ENCODE assay signal across 9 cellular contexts in the genomic region with DNA sequence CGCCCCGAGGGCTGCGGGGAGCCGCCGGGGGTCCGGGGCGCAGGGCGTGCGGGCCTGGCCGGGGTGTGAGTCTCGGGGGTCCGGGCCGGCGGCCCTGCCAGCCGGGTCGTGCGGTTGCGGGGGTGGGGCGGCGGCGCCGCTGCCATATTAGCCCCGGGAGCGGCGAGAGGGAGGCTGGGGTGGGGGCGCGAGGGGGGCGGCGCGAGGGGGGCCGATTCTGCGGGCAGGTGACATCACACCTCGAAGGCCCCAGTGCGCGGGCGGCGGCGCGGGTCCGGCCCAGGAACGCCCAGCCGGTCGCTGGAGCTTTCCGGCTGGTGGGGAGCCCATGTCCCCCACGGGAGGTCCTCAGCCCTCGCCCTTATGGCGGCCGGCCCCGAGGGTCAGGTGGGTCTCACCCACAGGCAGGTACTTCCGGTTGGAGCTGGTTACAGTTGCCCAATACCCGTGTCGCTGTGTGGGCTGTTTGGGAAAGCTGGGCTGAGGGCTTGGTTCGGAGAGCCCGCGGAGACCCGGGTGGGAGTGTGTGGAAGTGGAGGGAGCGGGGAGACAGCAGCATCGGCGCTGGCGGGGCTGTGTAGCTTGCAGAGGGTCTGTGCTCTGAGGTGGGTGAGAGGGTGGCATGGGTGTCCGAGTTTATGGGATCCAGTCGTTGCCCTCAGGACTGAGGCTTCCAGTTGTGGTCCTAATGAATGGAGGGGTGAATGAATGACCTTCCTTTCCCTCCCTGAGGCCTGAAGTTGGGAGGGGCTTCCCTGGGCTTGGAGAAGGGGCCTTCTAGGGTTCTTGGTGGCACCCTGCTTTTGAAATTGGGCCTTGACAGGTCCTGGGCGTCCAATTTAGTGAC. TPM values are rescaled to one million over a fixed set of nuclear protein-coding genes. Genes with fewer than 3 reads are reported as not detected.
A peak's percentile ranks its signal among the peaks of the same experiment; 100 is the strongest.
DNase-seq lines count a peak whose midpoint lies in the region; ATAC-seq, FAIRE-seq and TF ChIP-seq lines count a peak whose summit lies in the region.
"Had no signal": no experiment of that assay in that cellular context is flagged by ENCODE, and none has a peak within 500 bp of the region (broad histone marks: within the 10 kb centered on the region; RNA-seq: fewer than 3 reads in every experiment).

No MANE protein-coding gene starts in this region.

- SMC1A ChIA-PET in GM12878 (lab: Charles Lee; ENCODE audit: uncharacterized antibody, unreplicated experiment) = no interaction called here

- no peak for TF ChIP-seq CTCF in CD8-positive, alpha-beta T cell (IDR thresholded peaks at IDR 0.05)
- TF ChIP-seq CTCF in NB4 (IDR thresholded peaks at IDR 0.05; ENCODE audit: low read depth, low read length) = no peak
- TF ChIP-seq CTCF in GM12878 (IDR thresholded peaks at IDR 0.05 in 2 of 3, conservative IDR thresholded peaks at IDR 0.05 in 1 of 3; ENCODE audit: control insufficient read depth in 2 of 3, extremely low read depth in 1 of 3, insufficient read depth in 1 of 3, low read depth in 3 of 3, low read length in 3 of 3) = no peak
- TF ChIP-seq CTCF in liver (IDR thresholded peaks at IDR 0.05; ENCODE audit: low read depth, low read length, missing input control) = no peak

- FAIRE-seq in GM12878 (lab: Jason Lieb, UNC) = no peak

- H3K27ac Mint-ChIP-seq in CD8-positive, alpha-beta T cell = peak overlapping the region; percentile 95

- peak overlapping the region; percentile 64 for H3K4me2 ChIP-seq in GM12878 (ENCODE audit: control insufficient read depth, insufficient read depth)

- in situ Hi-C loops in GM12878 (cut with MboI) = no loop called here

- RAD21 ChIA-PET in GM12878 (lab: Charles Lee; ENCODE audit: unreplicated experiment) = interaction anchor here (0.6 kb wide), 1 partner anchor 46 kb away, joined by 3 read pairs; no protein-coding TSS in a partner anchor

- peak overlapping the region; percentile 67 for H3K4me3 ChIP-seq in CD8-positive, alpha-beta T cell (ENCODE audit: low read depth, low read length)
- H3K4me3 ChIP-seq in NB4 (ENCODE audit: low read depth, low read length) = peak overlapping the region; percentile 78
- peak overlapping the region; percentile 75 for H3K4me3 ChIP-seq in GM12878
- H3K4me3 ChIP-seq in liver (ENCODE audit: low read depth in 1 of 3, low read length in 3 of 3) = peak overlapping the region; percentile 56 to 92 (median 91)

- TF ChIP-seq RAD21 in GM12878 (IDR thresholded peaks at IDR 0.05; ENCODE audit: insufficient read depth, low read depth, low read length) (no peak), liver (IDR thresholded peaks at IDR 0.05) (no peak)

- peaks cover 56% of the 10 kb centered on the region for H3K4me1 ChIP-seq in CD8-positive, alpha-beta T cell (ENCODE audit: insufficient read depth, low read length)
- H3K4me1 ChIP-seq in GM12878 (ENCODE audit: control insufficient read depth, insufficient read depth, low read length) (peaks cover 24% of the 10 kb centered on the region), liver (ENCODE audit: control insufficient read depth in 4 of 4, insufficient read depth in 4 of 4, low read length in 3 of 4) (peaks cover 22 to 59% (median 53%) of the 10 kb centered on the region in 4 donors)

- H3K27me3 Mint-ChIP-seq in CD8-positive, alpha-beta T cell (ENCODE audit: low read depth) = no peaks in the 10 kb centered on the region

- H4K20me1 ChIP-seq in GM12878 (ENCODE audit: control insufficient read depth, insufficient read depth) = peaks cover 6% of the 10 kb centered on the region; the same call in 1 of the 2 replicates

- H3K4me3 Mint-ChIP-seq in CD8-positive, alpha-beta T cell = peak overlapping the region; percentile 94

- no peak for TF ChIP-seq POLR2A in NB4 (IDR thresholded peaks at IDR 0.05; ENCODE audit: extremely low read depth, insufficient read length)
- TF ChIP-seq POLR2A in GM12878 (IDR thresholded peaks at IDR 0.05; ENCODE audit: low read depth, low read length) = no peak; the same call in 1 of the 2 replicates

- peaks cover 17% of the 10 kb centered on the region for H3K36me3 Mint-ChIP-seq in CD8-positive, alpha-beta T cell

- intact Hi-C loops in CD8-positive, alpha-beta T cell (cut with DNase I, micrococcal nuclease) = loop anchor here in 1 of 2 experiments (10.0 kb wide), 1 partner anchor 730 kb away; the partner anchor contains the start of genes NUBP2 and SPSB3
- intact Hi-C loops in GM12878 (cut with micrococcal nuclease; ENCODE audit: unreplicated experiment) = no loop called here

- peaks cover 3% of the 10 kb centered on the region for H3K36me3 ChIP-seq in CD8-positive, alpha-beta T cell (ENCODE audit: insufficient read depth, low read length)
- peaks cover 6 to 13% of the 10 kb centered on the region in 2 experiments; a peak in 3 of 4 replicates for H3K36me3 ChIP-seq in GM12878 (ENCODE audit: control insufficient read depth in 2 of 2, insufficient read depth in 2 of 2, low read length in 1 of 2)
- H3K36me3 ChIP-seq in liver (ENCODE audit: control insufficient read depth in 4 of 4, insufficient read depth in 3 of 4, low read depth in 1 of 4, low read length in 3 of 4) = peaks cover 0 to 2% (median 0%) of the 10 kb centered on the region in 4 donors

- no peaks in the 10 kb centered on the region for H3K9me3 Mint-ChIP-seq in CD8-positive, alpha-beta T cell

- peak in 3 of 7 experiments; percentile 38 to 62 (median 50) for DNase-seq in CD8-positive, alpha-beta T cell
- peak; percentile 45 for DNase-seq in NB4 (ENCODE audit: low read depth)
- DNase-seq in GM12878 (ENCODE audit: low read depth, low spot score) = no peak
- no peak for DNase-seq in NCI-H1092 treated with DMSO at 0.1 percent for 48 hours (lab: John Stamatoyannopoulos, UW)
- no peak for DNase-seq in pons (ENCODE audit: low spot score)
- DNase-seq in NCI-H1092 (lab: John Stamatoyannopoulos, UW) = no peak

- TF ChIP-seq EP300 in GM12878 (IDR thresholded peaks at IDR 0.05; ENCODE audit: borderline replicate concordance in 1 of 2, control insufficient read depth in 1 of 2, low read depth in 2 of 2, low read length in 2 of 2) = no peak

- H3K27ac ChIP-seq in CD8-positive, alpha-beta T cell (ENCODE audit: low read depth, low read length) = peak overlapping the region; percentile 94
- H3K27ac ChIP-seq in GM12878 (ENCODE audit: control insufficient read depth, insufficient read depth) = peak overlapping the region; percentile 84
- peak overlapping the region; percentile 96 to 97 for H3K27ac ChIP-seq in liver (ENCODE audit: low read depth in 1 of 2, low read length in 2 of 2)
- peak overlapping the region; percentile 96 for H3K27ac ChIP-seq in temporal lobe (ENCODE audit: low read depth, low read length)

- H3K9ac ChIP-seq in GM12878 (ENCODE audit: control insufficient read depth, insufficient read depth, low read length) (peak overlapping the region; percentile 93), liver (ENCODE audit: low read depth in 1 of 2, low read length in 2 of 2) (peak overlapping the region; percentile 81 to 83)

- BruUV-seq in GM12878 (replicated peaks; lab: Mats Ljungman, UMichigan) = TSS peak; percentile 65

- POLR2A ChIA-PET in CD8-positive, alpha-beta T cell (lab: Charles Lee) = interaction anchor here (1.0 to 3.0 kb wide), 5 partner anchors 14 to 359 kb away, joined by 3 to 30 read pairs (median 5); partner anchors contain the start of genes CEMP1, PDPK1 and TRAF7
- POLR2A ChIA-PET in GM12878 (lab: Charles Lee) = interaction anchor here (0.5 to 2.4 kb wide), 6 partner anchors 7 to 359 kb away, joined by 3 to 8 read pairs (median 4); partner anchors contain the start of genes CCNF, PDPK1 and TRAF7

- H3K79me2 ChIP-seq in GM12878 (ENCODE audit: control insufficient read depth, insufficient read depth, low read length) = peaks cover 56% of the 10 kb centered on the region

- H3K9me3 ChIP-seq in CD8-positive, alpha-beta T cell (ENCODE audit: low read length) = no peaks in the 10 kb centered on the region
- H3K9me3 ChIP-seq in GM12878 (replicated peaks; ENCODE audit: control insufficient read depth, insufficient read depth, low read length) (no peaks in the 10 kb centered on the region), liver (ENCODE audit: control insufficient read depth in 4 of 4, low read length in 3 of 4) (no peaks in the 10 kb centered on the region)

- CTCF ChIA-PET in CD8-positive, alpha-beta T cell (lab: Charles Lee) = no interaction called here
- CTCF ChIA-PET in GM12878 (lab: Yijun Ruan, JAX) = no interaction called here

- H3K27me3 ChIP-seq in CD8-positive, alpha-beta T cell (ENCODE audit: insufficient read depth, low read length) = no peaks in the 10 kb centered on the region
- no peaks in the 10 kb centered on the region for H3K27me3 ChIP-seq in GM12878 (replicated peaks in 1 of 2; ENCODE audit: control insufficient read depth in 2 of 2, insufficient read depth in 2 of 2, low read length in 1 of 2)
- H3K27me3 ChIP-seq in liver (ENCODE audit: control insufficient read depth in 4 of 4, insufficient read depth in 4 of 4, low read length in 3 of 4) = no peaks in the 10 kb centered on the region

- no peak overlapping the region for H2AFZ ChIP-seq in GM12878 (ENCODE audit: control insufficient read depth, low read depth, low read length)

- WGBS in GM12878 (ENCODE audit: insufficient coverage, insufficient replicate concordance, low lambda C conversion rate, missing lambda C conversion rate) = under 1% methylated on average over 26 of the region's 63 CpGs
- WGBS in liver = under 1% methylated on average over 63 of the region's 63 CpGs

- ATAC-seq in CD8-positive, alpha-beta T cell = peak; percentile 2
- ATAC-seq in GM12878 = peak; percentile 9

- H3K4me1 Mint-ChIP-seq in CD8-positive, alpha-beta T cell (ENCODE audit: low read depth) = peaks cover 54% of the 10 kb centered on the region

RNA-seq across cellular contexts. Expression of gene ATP6V0C, which starts 0.8 kb away (rescaled TPM):
- total RNA-seq in CD8-positive, alpha-beta T cell = 100 to 1,000 TPM; 260 TPM
- 23.2 and 35.0 TPM in 2 replicates for total RNA-seq in GM12878 (2013; cell fraction: nucleolus; rRNA removed)
- total RNA-seq in GM12878 (2014; rRNA removed) (14.0 and 19.1 TPM in 2 replicates), GM12878 (2014; rRNA removed; fragmentation: Illumina TruSeq; extraction: Trizol) (8.2 and 10.4 TPM in 2 replicates), GM12878 (2021) (127 and 135 TPM in 2 replicates), liver (10 to 100 TPM; 17.6 to 27.3 TPM), temporal lobe (14.8 TPM)
- polyA plus RNA-seq in GM12878 (2011; ENCODE audit: low read depth) = 42.6 TPM
- polyA plus RNA-seq in GM12878 (2011; rRNA removed) (1.5 and 5.9 TPM in 2 replicates), GM12878 (2014; fragmentation: Illumina TruSeq; extraction: Trizol) (8.7 and 17.6 TPM in 2 replicates), GM12878 (2014; fragmentation: Nextera tagmentation; extraction: Ambion mirVana) (10 to 100 TPM in 1 of 2 experiments, 1 to 10 TPM in 1; 2.4 to 16.5 TPM), GM12878 (2014; rRNA removed) (32.2 and 53.4 TPM in 2 replicates), GM12878 (2016; fragmentation: Nextera tagmentation; extraction: Ambion mirVana) (100 to 1,000 TPM; 107 to 115 TPM), liver (100 to 1,000 TPM in 1 of 2 donors, 10 to 100 TPM in 1; 93.8 to 132 TPM)
- polyA plus RNA-seq in GM12878 (2011; cell fraction: cytosol; rRNA removed) = 17.1 and 29.2 TPM in 2 replicates
- polyA plus RNA-seq in GM12878 (2011; cell fraction: nucleus; rRNA removed) = 23.8 and 36.7 TPM in 2 replicates
- polyA plus RNA-seq in GM12878 (2012) = 148 and 155 TPM in 2 replicates
- 7.2 and 8.9 TPM in 2 replicates for polyA minus RNA-seq in GM12878 (2011; rRNA and poly(A)+ RNA removed)
- polyA minus RNA-seq in GM12878 (2011; cell fraction: cytosol; rRNA and poly(A)+ RNA removed) = 44.1 and 66.7 TPM in 2 replicates
- polyA minus RNA-seq in GM12878 (2011; cell fraction: nucleus; rRNA and poly(A)+ RNA removed) = 8.8 and 18.3 TPM in 2 replicates

RNA-seq across cellular contexts. Expression of gene AMDHD2, which starts 5.6 kb away (rescaled TPM):
- 100 to 1,000 TPM; 212 to 226 TPM for total RNA-seq in CD8-positive, alpha-beta T cell
- total RNA-seq in GM12878 (2013; cell fraction: nucleolus; rRNA removed) = 69.9 and 87.2 TPM in 2 replicates
- 26.3 and 32.2 TPM in 2 replicates for total RNA-seq in GM12878 (2014; rRNA removed)
- 8.0 and 8.9 TPM in 2 replicates for total RNA-seq in GM12878 (2014; rRNA removed; fragmentation: Illumina TruSeq; extraction: Trizol)
- total RNA-seq in GM12878 (2021) = 35.1 and 41.8 TPM in 2 replicates
- 4.6 TPM for polyA plus RNA-seq in GM12878 (2011; ENCODE audit: low read depth)
- 3.0 and 5.2 TPM in 2 replicates for polyA plus RNA-seq in GM12878 (2011; rRNA removed)
- polyA plus RNA-seq in GM12878 (2011; cell fraction: cytosol; rRNA removed) = 8.4 and 14.9 TPM in 2 replicates
- 92.7 and 133 TPM in 2 replicates for polyA plus RNA-seq in GM12878 (2011; cell fraction: nucleus; rRNA removed)
- polyA plus RNA-seq in GM12878 (2012) = 17.9 and 19.9 TPM in 2 replicates
- polyA plus RNA-seq in GM12878 (2014; fragmentation: Illumina TruSeq; extraction: Trizol) = 0.76 and 3.9 TPM in 2 replicates
- polyA plus RNA-seq in GM12878 (2014; fragmentation: Nextera tagmentation; extraction: Ambion mirVana) = under 1 TPM in 1 of 2 experiments, not detected in 1; 0.60 TPM
- polyA plus RNA-seq in GM12878 (2014; rRNA removed) = 35.6 and 38.4 TPM in 2 replicates
- 10 to 100 TPM; 24.3 to 29.4 TPM for polyA plus RNA-seq in GM12878 (2016; fragmentation: Nextera tagmentation; extraction: Ambion mirVana)
- polyA minus RNA-seq in GM12878 (2011; rRNA and poly(A)+ RNA removed) = 3.6 and 13.4 TPM in 2 replicates
- polyA minus RNA-seq in GM12878 (2011; cell fraction: cytosol; rRNA and poly(A)+ RNA removed) = 4.2 and 7.5 TPM in 2 replicates
- polyA minus RNA-seq in GM12878 (2011; cell fraction: nucleus; rRNA and poly(A)+ RNA removed) = 27.3 and 47.7 TPM in 2 replicates
- total RNA-seq in liver = 10 to 100 TPM; 20.9 to 25.3 TPM
- 10 to 100 TPM in 1 of 2 donors, 1 to 10 TPM in 1; 7.5 to 10.4 TPM for polyA plus RNA-seq in liver
- 9.6 TPM for total RNA-seq in temporal lobe

RNA-seq across cellular contexts. Expression of gene CEMP1, which starts 16.7 kb away (rescaled TPM):
- under 1 TPM; 0.46 to 0.47 TPM for total RNA-seq in CD8-positive, alpha-beta T cell
- total RNA-seq in GM12878 (2013; cell fraction: nucleolus; rRNA removed) = 0.98 TPM in 1 of 2 replicates, not detected in the other
- total RNA-seq in GM12878 (2014; rRNA removed) (not detected in 2 replicates), GM12878 (2014; rRNA removed; fragmentation: Illumina TruSeq; extraction: Trizol) (not detected in 2 replicates), GM12878 (2021) (0.15 TPM in 1 of 2 replicates, not detected in the other), liver (under 1 TPM; 0.17 to 0.23 TPM), temporal lobe (not detected)
- not detected for polyA plus RNA-seq in GM12878 (2011; ENCODE audit: low read depth)
- polyA plus RNA-seq in GM12878 (2011; rRNA removed) (0.05 TPM in 1 of 2 replicates, not detected in the other), GM12878 (2014; fragmentation: Illumina TruSeq; extraction: Trizol) (not detected in 2 replicates), GM12878 (2014; fragmentation: Nextera tagmentation; extraction: Ambion mirVana) (1 to 10 TPM in 1 of 2 experiments, not detected in 1; 1.5 TPM), GM12878 (2014; rRNA removed) (not detected in 2 replicates), GM12878 (2016; fragmentation: Nextera tagmentation; extraction: Ambion mirVana) (1 to 10 TPM; 3.9 to 8.2 TPM), liver (1 to 10 TPM in 1 of 2 donors, under 1 TPM in 1; 0.06 to 1.6 TPM)
- polyA plus RNA-seq in GM12878 (2011; cell fraction: cytosol; rRNA removed) = 0.13 TPM in 1 of 2 replicates, not detected in the other
- polyA plus RNA-seq in GM12878 (2011; cell fraction: nucleus; rRNA removed) = 0.16 TPM in 1 of 2 replicates, not detected in the other
- 2.8 TPM in 1 of 2 replicates, not detected in the other for polyA plus RNA-seq in GM12878 (2012)
- 0.31 TPM in 1 of 2 replicates, not detected in the other for polyA minus RNA-seq in GM12878 (2011; rRNA and poly(A)+ RNA removed)
- polyA minus RNA-seq in GM12878 (2011; cell fraction: cytosol; rRNA and poly(A)+ RNA removed) = not detected in 2 replicates
- polyA minus RNA-seq in GM12878 (2011; cell fraction: nucleus; rRNA and poly(A)+ RNA removed) = 0.36 and 0.96 TPM in 2 replicates
- total RNA-seq: M059J had no signal

RNA-seq across cellular contexts. Expression of gene PDPK1, which starts 23.3 kb away (rescaled TPM):
- total RNA-seq in CD8-positive, alpha-beta T cell = 10 to 100 TPM; 42.3 to 49.2 TPM
- total RNA-seq in GM12878 (2013; cell fraction: nucleolus; rRNA removed) = 62.9 and 66.4 TPM in 2 replicates
- total RNA-seq in GM12878 (2014; rRNA removed) (18.2 and 22.7 TPM in 2 replicates), GM12878 (2014; rRNA removed; fragmentation: Illumina TruSeq; extraction: Trizol) (15.8 and 18.0 TPM in 2 replicates), GM12878 (2021) (35.7 and 39.0 TPM in 2 replicates), liver (10 to 100 TPM; 20.5 to 28.1 TPM), temporal lobe (29.3 TPM)
- 11.0 TPM for polyA plus RNA-seq in GM12878 (2011; ENCODE audit: low read depth)
- polyA plus RNA-seq in GM12878 (2011; rRNA removed) (40.1 and 41.3 TPM in 2 replicates), GM12878 (2014; fragmentation: Illumina TruSeq; extraction: Trizol) (31.6 and 38.5 TPM in 2 replicates), GM12878 (2014; fragmentation: Nextera tagmentation; extraction: Ambion mirVana) (1 to 10 TPM; 3.9 to 5.2 TPM), GM12878 (2014; rRNA removed) (24.7 and 25.5 TPM in 2 replicates), GM12878 (2016; fragmentation: Nextera tagmentation; extraction: Ambion mirVana) (10 to 100 TPM; 26.3 to 30.8 TPM), liver (10 to 100 TPM; 12.1 to 16.0 TPM)
- polyA plus RNA-seq in GM12878 (2011; cell fraction: cytosol; rRNA removed) = 30.9 and 33.6 TPM in 2 replicates
- polyA plus RNA-seq in GM12878 (2011; cell fraction: nucleus; rRNA removed) = 45.6 and 48.6 TPM in 2 replicates
- polyA plus RNA-seq in GM12878 (2012) = 15.1 and 19.1 TPM in 2 replicates
- 46.2 and 54.6 TPM in 2 replicates for polyA minus RNA-seq in GM12878 (2011; rRNA and poly(A)+ RNA removed)
- polyA minus RNA-seq in GM12878 (2011; cell fraction: cytosol; rRNA and poly(A)+ RNA removed) = 11.4 and 16.6 TPM in 2 replicates
- 18.3 and 23.6 TPM in 2 replicates for polyA minus RNA-seq in GM12878 (2011; cell fraction: nucleus; rRNA and poly(A)+ RNA removed)

RNA-seq across cellular contexts. Expression of gene TBC1D24, which starts 39.6 kb away (rescaled TPM):
- total RNA-seq in CD8-positive, alpha-beta T cell = 1 to 10 TPM; 2.8 to 3.8 TPM
- total RNA-seq in GM12878 (2013; cell fraction: nucleolus; rRNA removed) = 29.8 and 34.7 TPM in 2 replicates
- total RNA-seq in GM12878 (2014; rRNA removed) (5.6 and 6.6 TPM in 2 replicates), GM12878 (2014; rRNA removed; fragmentation: Illumina TruSeq; extraction: Trizol) (3.3 and 3.5 TPM in 2 replicates), GM12878 (2021) (7.9 and 9.6 TPM in 2 replicates), liver (10 to 100 TPM; 14.6 to 22.3 TPM), temporal lobe (22.1 TPM)
- polyA plus RNA-seq in GM12878 (2011; ENCODE audit: low read depth) = 1.3 TPM
- polyA plus RNA-seq in GM12878 (2011; rRNA removed) (3.4 and 4.3 TPM in 2 replicates), GM12878 (2014; fragmentation: Illumina TruSeq; extraction: Trizol) (2.6 and 2.7 TPM in 2 replicates), GM12878 (2014; fragmentation: Nextera tagmentation; extraction: Ambion mirVana) (1 to 10 TPM; 1.1 to 1.5 TPM), GM12878 (2014; rRNA removed) (5.7 and 6.9 TPM in 2 replicates), GM12878 (2016; fragmentation: Nextera tagmentation; extraction: Ambion mirVana) (1 to 10 TPM; 4.6 to 5.8 TPM), liver (1 to 10 TPM; 8.4 TPM)
- 4.9 and 6.5 TPM in 2 replicates for polyA plus RNA-seq in GM12878 (2011; cell fraction: cytosol; rRNA removed)
- polyA plus RNA-seq in GM12878 (2011; cell fraction: nucleus; rRNA removed) = 18.3 and 21.2 TPM in 2 replicates
- 2.5 and 2.8 TPM in 2 replicates for polyA plus RNA-seq in GM12878 (2012)
- polyA minus RNA-seq in GM12878 (2011; rRNA and poly(A)+ RNA removed) = 8.9 and 13.5 TPM in 2 replicates
- 4.0 and 4.5 TPM in 2 replicates for polyA minus RNA-seq in GM12878 (2011; cell fraction: cytosol; rRNA and poly(A)+ RNA removed)
- 5.4 and 9.6 TPM in 2 replicates for polyA minus RNA-seq in GM12878 (2011; cell fraction: nucleus; rRNA and poly(A)+ RNA removed)
